20 cellular contexts compared by ENCODE assay signal in the genomic region with DNA sequence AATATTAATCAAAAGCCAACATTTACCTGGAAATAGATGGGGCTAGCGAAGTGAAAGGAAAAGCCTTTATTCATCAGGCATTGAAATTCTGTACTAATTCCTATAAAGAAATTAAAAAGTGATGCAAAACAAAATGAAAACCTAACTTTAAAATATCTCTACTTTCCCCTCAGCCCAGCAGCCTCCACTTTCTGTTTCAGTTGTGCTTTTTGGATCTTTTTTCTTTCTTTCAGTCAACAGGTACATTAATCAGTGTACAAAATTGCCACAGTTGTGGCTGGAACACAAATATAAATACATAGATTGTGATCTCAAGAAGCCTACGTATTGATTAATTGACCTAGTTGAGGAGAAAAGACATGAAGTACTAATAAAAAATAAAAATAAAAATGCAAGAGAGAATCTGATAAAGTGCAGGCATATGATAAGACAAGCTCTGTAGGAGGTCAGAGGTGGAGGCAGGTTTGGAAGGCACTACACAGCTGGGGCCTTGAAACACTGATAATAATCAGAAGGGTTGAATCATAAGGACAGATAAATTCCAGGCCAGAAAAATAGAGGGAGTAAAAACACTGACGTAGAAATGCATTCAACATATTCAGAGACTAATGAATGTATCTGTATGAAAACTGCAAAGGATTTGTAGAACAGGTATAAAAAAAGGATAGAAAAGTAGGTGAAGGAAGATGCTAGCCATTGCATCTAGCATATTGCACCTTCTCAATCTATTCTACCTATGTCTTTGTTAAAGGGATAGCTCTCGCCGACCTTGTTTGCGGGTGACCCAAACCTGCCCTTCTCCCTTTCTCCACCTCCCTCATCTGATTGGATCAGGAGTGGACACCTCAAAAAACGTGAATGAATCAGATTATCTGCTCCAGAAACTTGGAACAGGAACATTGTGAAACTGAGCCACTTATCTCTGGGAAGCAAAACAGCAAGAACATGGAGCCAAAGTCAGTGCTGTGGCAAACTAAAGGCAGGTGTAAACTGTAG.
DNase-seq lines count a peak whose midpoint lies in the region; ATAC-seq and TF ChIP-seq lines count a peak whose summit lies in the region.
"Had no signal": no experiment of that assay in that cellular context is flagged by ENCODE, and none has a peak within 500 bp of the region (broad histone marks: within the 10 kb centered on the region; RNA-seq: fewer than 3 reads in every experiment).

No MANE protein-coding gene starts in this region.

- TF ChIP-seq CTCF in MM.1S (IDR thresholded peaks at IDR 0.05; ENCODE audit: low read length) (no peak), SU-DHL-6 (IDR thresholded peaks at IDR 0.05; ENCODE audit: insufficient read depth, low read length, poor library complexity, severe bottlenecking) (no peak), A673 (conservative IDR thresholded peaks at IDR 0.05; ENCODE audit: low read depth, low read length) (no peak)

- H3K79me2 ChIP-seq in MM.1S (ENCODE audit: low read length) (no peaks in the 10 kb centered on the region), SU-DHL-6 (ENCODE audit: insufficient read depth, low read length) (no peaks in the 10 kb centered on the region)

- POLR2A ChIA-PET in A673 (lab: Charles Lee; ENCODE audit: low non-redundant PET) = no interaction called here

- H3K4me2 ChIP-seq in MM.1S (ENCODE audit: low read depth, low read length) = no peak overlapping the region
- peak overlapping the region; percentile 5 for H3K4me2 ChIP-seq in SU-DHL-6 (ENCODE audit: low read depth, low read length, poor library complexity, severe bottlenecking)

- H3K4me3 ChIP-seq in MM.1S (ENCODE audit: low read length) (no peak overlapping the region), SU-DHL-6 (ENCODE audit: insufficient read depth, low read length, poor library complexity, severe bottlenecking) (no peak overlapping the region), aorta (ENCODE audit: low read length in 2 of 2) (no peak overlapping the region), A673 (ENCODE audit: low read depth, low read length, poor library complexity, severe bottlenecking) (no peak overlapping the region)

- DNase-seq in MM.1S (peak; percentile 18), aorta (no peak), A673 (ENCODE audit: low spot score) (no peak)
- no peak for DNase-seq in NK-92 treated with Interleukin-12 subunit alpha and Interleukin-12 subunit beta, amount 100 ng/mL, for 24 hours (lab: John Stamatoyannopoulos, UW)
- DNase-seq: CD8-positive, alpha-beta memory T cell; DMS79 treated with DMSO at 0.1 percent for 48 hours; GF-D8; GOT3; HCEC 1CT; Karpas-422; NCI-H1105 treated with DMSO at 0.1 percent for 48 hours; NCI-H2029; NCI-H446 treated with DMSO at 0.1 percent for 48 hours; NCI-H526 treated with DMSO at 0.1 percent for 48 hours; T-helper 1 cell had no signal

- no peak overlapping the region for H2AFZ ChIP-seq in MM.1S (ENCODE audit: low read length)
- peak overlapping the region; percentile 49 for H2AFZ ChIP-seq in SU-DHL-6 (ENCODE audit: low read depth, low read length, severe bottlenecking)

- H4K20me1 ChIP-seq in MM.1S (ENCODE audit: insufficient read depth, low read length) (no peaks in the 10 kb centered on the region), SU-DHL-6 (ENCODE audit: low read depth, low read length) (no peaks in the 10 kb centered on the region)

- ATAC-seq in GM21526 (IDR thresholded peaks at IDR 0.05; ENCODE audit: low FRiP score, unreplicated experiment) (peak; percentile 87), aorta (ENCODE audit: low FRiP score) (no peak), GM18868 (IDR thresholded peaks at IDR 0.05; ENCODE audit: unreplicated experiment) (no peak)

- WGBS in aorta, 2 donors = 83 to 84% methylated on average over 7 of the region's 7 CpGs

- H3K27me3 ChIP-seq in MM.1S (replicated peaks; ENCODE audit: insufficient read depth, low read length) (no peaks in the 10 kb centered on the region), SU-DHL-6 (ENCODE audit: low read length) (no peaks in the 10 kb centered on the region), aorta (ENCODE audit: control insufficient read depth in 1 of 2, insufficient read depth in 2 of 2, low read length in 1 of 2) (no peaks in the 10 kb centered on the region), A673 (replicated peaks; ENCODE audit: insufficient read depth, low read depth, low read length, poor library complexity) (no peaks in the 10 kb centered on the region)

- no peaks in the 10 kb centered on the region for H3K36me3 ChIP-seq in MM.1S (replicated peaks; ENCODE audit: insufficient read depth, low read length)
- no peaks in the 10 kb centered on the region for H3K36me3 ChIP-seq in SU-DHL-6 (ENCODE audit: low read length)
- H3K36me3 ChIP-seq in aorta (ENCODE audit: control insufficient read depth in 1 of 2, insufficient read depth in 2 of 2, low read length in 1 of 2) = no peaks in the 10 kb centered on the region
- no peaks in the 10 kb centered on the region for H3K36me3 ChIP-seq in A673 (ENCODE audit: insufficient read depth, low read length, poor library complexity, severe bottlenecking)

- CTCF ChIA-PET in A673 (lab: Charles Lee) = no interaction called here

- no peaks in the 10 kb centered on the region for H3F3A ChIP-seq in MM.1S (ENCODE audit: insufficient read depth, low read length)
- no peaks in the 10 kb centered on the region for H3F3A ChIP-seq in SU-DHL-6 (ENCODE audit: insufficient read depth)

- intact Hi-C loops in aorta (cut with DNase I) = no loop called here
- intact Hi-C loops in A673 (cut with micrococcal nuclease; ENCODE audit: unreplicated experiment) = no loop called here

- H3K9ac ChIP-seq in MM.1S (ENCODE audit: low read length) = no peak overlapping the region
- no peak overlapping the region for H3K9ac ChIP-seq in SU-DHL-6 (ENCODE audit: low read length)

- no TSS peak for BruUV-seq in A673 (replicated peaks; lab: Mats Ljungman, UMichigan)

- no peaks in the 10 kb centered on the region for H3K9me2 ChIP-seq in MM.1S (replicated peaks; ENCODE audit: insufficient read depth, low read length)
- H3K9me2 ChIP-seq in SU-DHL-6 (replicated peaks; ENCODE audit: insufficient read depth, low read length) = no peaks in the 10 kb centered on the region

- H3K4me1 ChIP-seq in MM.1S (ENCODE audit: low read length) = no peaks in the 10 kb centered on the region
- H3K4me1 ChIP-seq in aorta (ENCODE audit: control insufficient read depth in 1 of 2, insufficient read depth in 2 of 2, low read length in 2 of 2) = no peaks in the 10 kb centered on the region
- peaks cover 12% of the 10 kb centered on the region for H3K4me1 ChIP-seq in A673 (ENCODE audit: insufficient read depth, low read length, poor library complexity, severe bottlenecking)

- H3K27ac ChIP-seq in MM.1S (ENCODE audit: low read length) (no peak overlapping the region), SU-DHL-6 (ENCODE audit: low read depth, low read length) (no peak overlapping the region), aorta (ENCODE audit: low read depth in 1 of 2, low read length in 2 of 2) (no peak overlapping the region), A673 (ENCODE audit: low read depth, low read length, poor library complexity, severe bottlenecking) (no peak overlapping the region)
- H3K27ac ChIP-seq: C4-2B, HL-60 had no signal

- H3K9me3 ChIP-seq in MM.1S (replicated peaks; ENCODE audit: insufficient read depth, low read length) (no peaks in the 10 kb centered on the region), SU-DHL-6 (ENCODE audit: insufficient read depth, low read length) (no peaks in the 10 kb centered on the region), aorta (ENCODE audit: control insufficient read depth, low read length) (no peaks in the 10 kb centered on the region), A673 (ENCODE audit: low read depth, low read length, poor library complexity, severe bottlenecking) (no peaks in the 10 kb centered on the region)
